In the genomic region with DNA sequence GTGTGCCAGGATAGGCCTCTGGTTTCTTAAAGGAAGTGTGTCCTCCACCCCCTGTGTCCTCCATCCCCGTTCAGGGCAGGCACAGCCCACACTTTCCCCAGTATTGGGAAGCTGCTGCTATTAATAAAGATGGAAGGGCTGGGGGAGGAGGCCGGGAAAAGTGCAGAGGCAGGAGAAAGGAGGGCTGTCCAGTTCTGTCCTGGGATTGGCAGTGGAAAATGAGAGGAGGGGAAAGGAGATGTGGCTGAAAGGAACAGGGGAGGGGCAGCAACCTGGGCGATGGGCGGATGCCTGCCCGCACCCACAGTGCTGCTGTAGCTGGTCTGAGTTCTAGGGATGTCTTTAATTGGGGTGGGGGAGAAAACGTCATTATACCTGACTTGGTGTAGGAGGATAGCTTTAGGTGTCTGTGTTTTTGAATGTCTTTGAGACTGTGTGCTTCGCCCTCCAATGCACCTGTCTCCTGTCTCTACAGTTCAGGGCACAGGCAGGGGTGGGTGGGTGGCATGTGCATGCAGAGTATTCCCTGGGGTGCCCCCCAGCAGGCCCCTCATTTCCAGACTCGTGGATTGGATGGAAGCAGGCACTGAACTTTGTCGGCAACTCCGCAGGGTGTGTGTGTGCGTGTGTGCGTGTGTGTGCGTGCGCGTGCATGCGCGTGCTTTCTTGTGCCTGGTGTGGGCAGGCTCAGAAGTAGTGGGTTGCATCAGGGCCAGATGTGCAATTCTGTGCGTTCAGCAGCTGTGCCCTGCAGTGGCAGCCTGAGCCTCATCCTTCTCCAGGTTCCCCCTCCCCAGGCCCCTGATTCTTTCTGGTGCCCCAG, we compare ENCODE assay signal across 8 cellular contexts. TPM values are rescaled to one million over a fixed set of nuclear protein-coding genes. Genes with fewer than 3 reads are reported as not detected.
DNase-seq lines count a peak whose midpoint lies in the region; ATAC-seq, FAIRE-seq and TF ChIP-seq lines count a peak whose summit lies in the region.

No MANE protein-coding gene starts in this region.

- TF ChIP-seq CTCF in CD14-positive monocyte (IDR thresholded peaks at IDR 0.05) (no peak), gastroesophageal sphincter (IDR thresholded peaks at IDR 0.05) (no peak), pancreas (IDR thresholded peaks at IDR 0.05) (no peak)

- H3K9me3 ChIP-seq in gastroesophageal sphincter (no peaks in the 10 kb centered on the region), pancreas (no peaks in the 10 kb centered on the region)

- H3K4me3 Mint-ChIP-seq in CD14-positive monocyte: peak overlapping the region; percentile 99

- H3K36me3 Mint-ChIP-seq in CD14-positive monocyte: peaks cover 24 to 43% of the 10 kb centered on the region in 2 donors

- H3K27me3 ChIP-seq in gastroesophageal sphincter (no peaks in the 10 kb centered on the region), pancreas (no peaks in the 10 kb centered on the region)

- ATAC-seq in gastroesophageal sphincter (no peak), pancreas (peak in 1 of 4 donors; percentile 0), HG02973 (IDR thresholded peaks at IDR 0.05; ENCODE audit: unreplicated experiment) (no peak), HG02759 (IDR thresholded peaks at IDR 0.05; ENCODE audit: unreplicated experiment) (no peak)

- TF ChIP-seq EP300 in gastroesophageal sphincter (IDR thresholded peaks at IDR 0.05): no peak

- DNase-seq in CD14-positive monocyte (ENCODE audit: low spot score): no peak
- peak; percentile 15 for DNase-seq in NCI-H2227 treated with DMSO at 0.1 percent for 48 hours (lab: John Stamatoyannopoulos, UW)
- peak; percentile 65 for DNase-seq in activated naive CD4-positive, alpha-beta T cell treated with Interleukin-2 at 50 U/mL for 16 hours
- peak in 3 of 6 donors; percentile 51 to 63 (median 57) for DNase-seq in pancreas
- no peak for DNase-seq in H54 (ENCODE audit: insufficient read length, low spot score)

- H3K9me3 Mint-ChIP-seq in CD14-positive monocyte: peaks cover 0 to 2% (median 0%) of the 10 kb centered on the region in 7 donors

- peak overlapping the region; percentile 98 to 100 (median 99) for H3K27ac Mint-ChIP-seq in CD14-positive monocyte

- H3K36me3 ChIP-seq in gastroesophageal sphincter (peaks cover 0 to 22% of the 10 kb centered on the region in 2 donors), pancreas (no peaks in the 10 kb centered on the region)

- intact Hi-C loops in CD14-positive monocyte (cut with micrococcal nuclease): loop anchor here (2.0 to 5.0 kb wide), 2 partner anchors 28 to 65 kb away; partner anchors contain the start of genes ARL3 (in 1 of the 2) and SFXN2 (in 1 of the 2)
- intact Hi-C loops in pancreas (cut with DNase I): no loop called here

- WGBS in gastroesophageal sphincter (ENCODE audit: low coverage in 1 of 2), 2 donors: 5 to 7% methylated on average over 6 to 7 of the region's 18 CpGs
- WGBS in pancreas, 2 donors: 15 to 19% methylated on average over 18 of the region's 18 CpGs

- H3K4me3 ChIP-seq in gastroesophageal sphincter: peak overlapping the region; percentile 50 to 69
- H3K4me3 ChIP-seq in pancreas: peak overlapping the region; percentile 65 to 90 (median 84)

- H3K4me1 ChIP-seq in gastroesophageal sphincter: peaks cover 0 to 65% (median 50%) of the 10 kb centered on the region in 3 donors
- H3K4me1 ChIP-seq in pancreas: peaks cover 23 to 42% (median 36%) of the 10 kb centered on the region in 3 donors

- H3K27ac ChIP-seq in gastroesophageal sphincter (peak overlapping the region; percentile 97 to 99 (median 98)), pancreas (peak overlapping the region; percentile 95 to 99 (median 98))

- FAIRE-seq in pancreas (lab: Jason Lieb, UNC) (no peak), H54 (lab: Jason Lieb, UNC) (no peak)

- H3K27me3 Mint-ChIP-seq in CD14-positive monocyte (ENCODE audit: low read depth in 3 of 3): peaks cover 0 to 3% (median 0%) of the 10 kb centered on the region in 3 donors

- H3K4me1 Mint-ChIP-seq in CD14-positive monocyte: peaks cover 55% of the 10 kb centered on the region

- no peak for TF ChIP-seq POLR2A in gastroesophageal sphincter (IDR thresholded peaks at IDR 0.05)
- no peak for TF ChIP-seq POLR2A in H54 (IDR thresholded peaks at IDR 0.05; ENCODE audit: low read depth, low read length)

RNA-seq across cellular contexts. Expression of gene TRIM8, which starts 2.5 kb away (rescaled TPM):
- polyA plus RNA-seq in CD14-positive monocyte (10 to 100 TPM; 39.4 to 41.4 TPM), pancreas (10 to 100 TPM; 42.2 to 53.2 TPM)
- total RNA-seq in gastroesophageal sphincter (100 to 1,000 TPM in 3 of 4 donors, 10 to 100 TPM in 1; 96.7 to 171 (median 131) TPM), pancreas (100 to 1,000 TPM in 1 of 6 donors, 10 to 100 TPM in 5; 65.2 to 106 (median 76.7) TPM)

Comparison
In these comparisons a context has a peak if more than half of its experiments do, and no peak if none do; other contexts are left out.
1. DNase-seq: peak in NCI-H2227 treated with DMSO at 0.1 percent for 48 hours (single experiment) and activated naive CD4-positive, alpha-beta T cell treated with Interleukin-2 at 50 U/mL for 16 hours (single experiment); none in CD14-positive monocyte (single experiment) and H54 (single experiment).
2. intact Hi-C loops: an anchor here in CD14-positive monocyte (2.0 to 5.0 kb wide); none called in pancreas.